ENCODE assay signal across 8 cellular contexts in the genomic region with DNA sequence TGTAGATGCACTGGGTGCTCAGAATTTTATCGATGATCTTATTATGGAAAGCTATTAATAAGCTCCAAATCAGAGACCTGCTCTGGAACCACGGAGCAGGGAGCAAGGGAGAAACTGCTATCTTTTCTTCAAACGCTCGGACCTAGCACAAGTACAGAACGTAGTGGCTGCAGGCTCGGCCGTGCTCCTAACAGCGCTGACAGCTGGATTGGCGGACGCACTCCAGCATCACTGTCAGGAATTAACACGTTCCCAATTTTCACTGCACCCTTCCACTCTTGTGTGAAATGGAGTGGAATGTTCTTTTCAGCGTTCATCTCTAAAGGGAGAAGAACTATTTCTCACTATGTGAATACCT.
DNase-seq lines count a peak whose midpoint lies in the region; ATAC-seq, FAIRE-seq and TF ChIP-seq lines count a peak whose summit lies in the region.

No MANE protein-coding gene starts in this region.

- in situ Hi-C loops in HepG2 (cut with HindIII; ENCODE audit: extremely low pct_ligation_motif_present, low pct_unique_long_range_greater_than_20kb), result no loop called here

- no peak overlapping the region for H2AFZ ChIP-seq in HepG2 (ENCODE audit: low read length)

- H3K4me3 ChIP-seq in CD8-positive, alpha-beta memory T cell (ENCODE audit: low read length), result peak overlapping the region; percentile 69
- peak overlapping the region; percentile 70 for H3K4me3 ChIP-seq in HUES6 (ENCODE audit: low read depth, low read length)
- H3K4me3 ChIP-seq in breast epithelium, result peak overlapping the region; percentile 50 to 68 (median 66)
- peak overlapping the region in 2 of 3 experiments; percentile 67 to 73; a peak in 3 of 6 replicates for H3K4me3 ChIP-seq in HepG2 (replicated peaks in 1 of 3; ENCODE audit: insufficient read depth in 1 of 3, low read depth in 2 of 3, low read length in 3 of 3)
- H3K4me3 ChIP-seq in testis, result peak overlapping the region; percentile 56 to 74

- H3K79me2 ChIP-seq in HepG2 (ENCODE audit: insufficient read depth, low read length), result no peaks in the 10 kb centered on the region

- no peak for TF ChIP-seq RAD21 in HepG2 (CRISPR knock-in tag; IDR thresholded peaks at IDR 0.05)

- intact Hi-C loops in breast epithelium (cut with DNase I; ENCODE audit: low total_unique reads) (no loop called here), HepG2 (cut with micrococcal nuclease; ENCODE audit: unreplicated experiment) (loop anchor here (5.0 to 10.0 kb wide), 2 partner anchors 109 to 168 kb away; partner anchors contain the start of gene ZNF281), testis (cut with DNase I; ENCODE audit: low total_unique reads) (no loop called here)

- peaks cover 0 to 6% (median 0%) of the 10 kb centered on the region in 3 donors for H3K36me3 Mint-ChIP-seq in CD8-positive, alpha-beta memory T cell

- TF ChIP-seq CTCF in breast epithelium (IDR thresholded peaks at IDR 0.05) (no peak), HepG2 (CRISPR knock-in tag; IDR thresholded peaks at IDR 0.05) (no peak), testis (IDR thresholded peaks at IDR 0.05) (no peak)

- WGBS in HepG2 (ENCODE audit: low lambda C conversion rate), result 48% methylated on average over 8 of the region's 12 CpGs
- WGBS in testis, 2 donors, result 2 to 3% methylated on average over 12 of the region's 12 CpGs

- peaks cover 0 to 2% of the 10 kb centered on the region in 2 donors for H3K27me3 Mint-ChIP-seq in CD8-positive, alpha-beta memory T cell

- POLR2A ChIA-PET in CD8-positive, alpha-beta memory T cell (lab: Charles Lee), result no interaction called here
- POLR2A ChIA-PET in HepG2 (lab: Yijun Ruan, JAX), result interaction anchor here (1.5 to 2.2 kb wide), 2 partner anchors 11 to 70 kb away, joined by 6 to 7 read pairs; no protein-coding TSS in a partner anchor

- H3K9me3 ChIP-seq in CD8-positive, alpha-beta memory T cell (ENCODE audit: low read length), result no peaks in the 10 kb centered on the region
- H3K9me3 ChIP-seq in HUES6 (ENCODE audit: control insufficient read depth, insufficient read depth, low read depth, low read length), result no peaks in the 10 kb centered on the region
- H3K9me3 ChIP-seq in breast epithelium, result no peaks in the 10 kb centered on the region
- H3K9me3 ChIP-seq in HepG2 (ENCODE audit: low read length), result no peaks in the 10 kb centered on the region
- no peaks in the 10 kb centered on the region for H3K9me3 ChIP-seq in testis

- H4K20me1 ChIP-seq in HepG2 (ENCODE audit: insufficient read depth, low read length), result no peaks in the 10 kb centered on the region

- DNase-seq in CD8-positive, alpha-beta memory T cell, result no peak
- DNase-seq in breast epithelium (ENCODE audit: low spot score in 2 of 2) (no peak), HepG2 (ENCODE audit: low spot score) (no peak), testis (peak; percentile 48), MV-4-11 (lab: John Stamatoyannopoulos, UW) (no peak), GF-D8 (lab: John Stamatoyannopoulos, UW) (no peak)

- no peak for TF ChIP-seq EP300 in HepG2 (IDR thresholded peaks at IDR 0.05; ENCODE audit: low read depth in 2 of 2, low read length in 2 of 2)
- no peak for TF ChIP-seq EP300 in HepG2 (CRISPR knock-in tag; IDR thresholded peaks at IDR 0.05; ENCODE audit: borderline replicate concordance)

- CTCF ChIA-PET in CD8-positive, alpha-beta memory T cell (lab: Charles Lee), result interaction anchor here (1.0 to 1.6 kb wide), 5 partner anchors 9 to 164 kb away, joined by 3 to 7 read pairs (median 3); no protein-coding TSS in a partner anchor
- CTCF ChIA-PET in HepG2 (lab: Yijun Ruan, JAX; ENCODE audit: low intra/inter-chr PET ratio, low total read pairs), result no interaction called here

- no peaks in the 10 kb centered on the region for H3K9me3 Mint-ChIP-seq in CD8-positive, alpha-beta memory T cell

- H3K4me1 ChIP-seq in CD8-positive, alpha-beta memory T cell (ENCODE audit: insufficient read depth, low read length), result peaks cover 11% of the 10 kb centered on the region
- H3K4me1 ChIP-seq in HUES6 (ENCODE audit: control insufficient read depth, insufficient read depth, low read length) (peaks cover 6% of the 10 kb centered on the region; the same call in 1 of the 2 replicates), breast epithelium (no peaks in the 10 kb centered on the region), HepG2 (ENCODE audit: insufficient read depth, low read length) (peaks cover 34% of the 10 kb centered on the region), testis (no peaks in the 10 kb centered on the region)

- H3K27ac Mint-ChIP-seq in CD8-positive, alpha-beta memory T cell, result peak overlapping the region in 7 of 8 donors; percentile 51 to 91 (median 81)

- peak overlapping the region; percentile 89 to 94 (median 92) for H3K4me3 Mint-ChIP-seq in CD8-positive, alpha-beta memory T cell

- TF ChIP-seq POLR2A in breast epithelium (IDR thresholded peaks at IDR 0.05) (no peak), HepG2 (IDR thresholded peaks at IDR 0.05; ENCODE audit: insufficient read depth in 1 of 2, low read depth in 2 of 2, low read length in 2 of 2) (no peak), testis (IDR thresholded peaks at IDR 0.05) (no peak)

- peaks cover 11 to 22% (median 15%) of the 10 kb centered on the region in 3 donors for H3K4me1 Mint-ChIP-seq in CD8-positive, alpha-beta memory T cell

- no peak overlapping the region for H3K27ac ChIP-seq in CD8-positive, alpha-beta memory T cell (ENCODE audit: low read depth, low read length)
- no peak overlapping the region for H3K27ac ChIP-seq in HUES6 (ENCODE audit: low read depth, low read length)
- no peak overlapping the region for H3K27ac ChIP-seq in breast epithelium
- no peak overlapping the region for H3K27ac ChIP-seq in HepG2 (ENCODE audit: extremely low read length, insufficient read depth, low read length)
- no peak overlapping the region for H3K27ac ChIP-seq in testis

- BruUV-seq in HepG2 (replicated peaks; lab: Mats Ljungman, UMichigan), result no TSS peak

- peak overlapping the region; percentile 89 for H3K4me2 ChIP-seq in HepG2 (ENCODE audit: low read depth, low read length)

- no peaks in the 10 kb centered on the region for H3K36me3 ChIP-seq in CD8-positive, alpha-beta memory T cell (ENCODE audit: insufficient read depth, low read length)
- no peaks in the 10 kb centered on the region for H3K36me3 ChIP-seq in HUES6 (ENCODE audit: control insufficient read depth, insufficient read depth, low read length)
- no peaks in the 10 kb centered on the region for H3K36me3 ChIP-seq in breast epithelium
- H3K36me3 ChIP-seq in HepG2 (replicated peaks in 1 of 2; ENCODE audit: control insufficient read depth in 1 of 2, insufficient read depth in 2 of 2, low read length in 2 of 2), result no peaks in the 10 kb centered on the region
- no peaks in the 10 kb centered on the region for H3K36me3 ChIP-seq in testis (ENCODE audit: low read depth, missing control alignments)

- H3K9ac ChIP-seq in HUES6 (ENCODE audit: low read length), result no peak overlapping the region
- H3K9ac ChIP-seq in HepG2 (ENCODE audit: insufficient read depth, low read depth, low read length), result no peak overlapping the region

- no peaks in the 10 kb centered on the region for H3K27me3 ChIP-seq in CD8-positive, alpha-beta memory T cell (ENCODE audit: insufficient read depth, low read length, poor library complexity, severe bottlenecking)
- H3K27me3 ChIP-seq in HUES6 (ENCODE audit: control insufficient read depth, insufficient read depth, low read length) (peaks cover 44% of the 10 kb centered on the region), breast epithelium (no peaks in the 10 kb centered on the region), HepG2 (ENCODE audit: control insufficient read depth in 1 of 2, insufficient read depth in 2 of 2, low read length in 2 of 2) (peaks cover 0 to 14% of the 10 kb centered on the region in 2 experiments; a peak in 2 of 5 replicates), testis (no peaks in the 10 kb centered on the region)

- no peak for FAIRE-seq in HepG2 (lab: Jason Lieb, UNC)

- peak; percentile 35 for ATAC-seq in HepG2
- no peak for ATAC-seq in GM19328 (IDR thresholded peaks at IDR 0.05; ENCODE audit: unreplicated experiment)

TF ChIP-seq in HepG2, 621 proteins besides CTCF, POLR2A, EP300 and RAD21:
- peak; percentile 69; the same call in 1 of the 2 replicates for TF ChIP-seq ZBTB33 (CRISPR knock-in tag; IDR thresholded peaks at IDR 0.05)
- TF ChIP-seq, protein P1, sequence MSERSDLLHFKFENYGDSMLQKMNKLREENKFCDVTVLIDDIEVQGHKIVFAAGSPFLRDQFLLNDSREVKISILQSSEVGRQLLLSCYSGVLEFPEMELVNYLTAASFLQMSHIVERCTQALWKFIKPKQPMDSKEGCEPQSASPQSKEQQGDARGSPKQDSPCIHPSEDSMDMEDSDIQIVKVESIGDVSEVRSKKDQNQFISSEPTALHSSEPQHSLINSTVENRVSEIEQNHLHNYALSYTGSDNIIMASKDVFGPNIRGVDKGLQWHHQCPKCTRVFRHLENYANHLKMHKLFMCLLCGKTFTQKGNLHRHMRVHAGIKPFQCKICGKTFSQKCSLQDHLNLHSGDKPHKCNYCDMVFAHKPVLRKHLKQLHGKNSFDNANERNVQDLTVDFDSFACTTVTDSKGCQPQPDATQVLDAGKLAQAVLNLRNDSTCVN (CRISPR knock-in tag; IDR thresholded peaks at IDR 0.05; ENCODE audit: borderline replicate concordance), result no peak
